ENCODE assay signal across 9 cellular contexts in the genomic region with DNA sequence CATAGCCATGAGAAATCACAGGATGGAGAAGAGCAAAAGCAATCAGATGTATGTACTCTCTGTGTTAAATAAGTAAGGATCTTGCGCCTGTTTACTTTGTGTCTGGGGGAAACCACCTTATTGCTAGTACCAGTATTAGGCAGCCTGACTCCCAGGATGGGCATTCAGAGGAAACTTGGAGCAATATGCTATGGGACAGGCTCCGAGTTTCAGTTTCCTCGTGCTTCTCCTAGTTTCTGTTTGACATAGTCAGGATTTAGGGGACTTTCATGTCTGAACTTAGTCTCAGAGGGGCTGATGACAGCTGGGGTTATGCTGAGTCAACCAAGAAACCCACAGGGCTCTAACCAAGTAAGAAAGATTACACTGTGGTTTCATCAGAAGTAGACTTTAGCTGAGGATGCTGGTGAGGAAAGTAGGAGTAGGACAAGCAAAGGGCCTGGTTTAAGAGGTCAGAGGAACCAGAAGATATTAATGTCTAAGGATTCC. TPM values are rescaled to one million over a fixed set of nuclear protein-coding genes. Genes with fewer than 3 reads are reported as not detected.
DNase-seq lines count a peak whose midpoint lies in the region; ATAC-seq and FAIRE-seq lines count a peak whose summit lies in the region.
"Had no signal": no experiment of that assay in that cellular context is flagged by ENCODE, and none has a peak within 500 bp of the region (broad histone marks: within the 10 kb centered on the region; RNA-seq: fewer than 3 reads in every experiment).

No MANE protein-coding gene starts in this region.

- peaks cover 4% of the 10 kb centered on the region; the same call in 1 of the 2 replicates for H3K4me1 ChIP-seq in SJCRH30
- H3K4me1 ChIP-seq in naive thymus-derived CD4-positive, alpha-beta T cell (ENCODE audit: control insufficient read depth in 2 of 2, insufficient read depth in 2 of 2, low read length in 2 of 2), result no peaks in the 10 kb centered on the region

- H3K4me1 Mint-ChIP-seq in activated CD4-positive, alpha-beta T cell treated with anti-CD3 and anti-CD28 coated beads, Interleukin-2, amount 10 ng/mL, durations not matched to agents 24 days and 14 days, result peaks cover 11% of the 10 kb centered on the region
- H3K4me1 Mint-ChIP-seq in naive thymus-derived CD4-positive, alpha-beta T cell, result peaks cover 0 to 18% (median 0%) of the 10 kb centered on the region in 7 donors

- CTCF ChIA-PET in naive thymus-derived CD4-positive, alpha-beta T cell (lab: Charles Lee), result no interaction called here

- no peak overlapping the region for H3K27ac ChIP-seq in SJCRH30
- H3K27ac ChIP-seq in naive thymus-derived CD4-positive, alpha-beta T cell (ENCODE audit: low read depth, low read length), result no peak overlapping the region
- H3K27ac ChIP-seq: C4-2B had no signal

- H3K36me3 Mint-ChIP-seq in activated CD4-positive, alpha-beta T cell treated with anti-CD3 and anti-CD28 coated beads, Interleukin-2, amount 10 ng/mL, durations not matched to agents 24 days and 14 days (ENCODE audit: low read depth), result no peaks in the 10 kb centered on the region
- H3K36me3 Mint-ChIP-seq in naive thymus-derived CD4-positive, alpha-beta T cell, result peaks cover 0 to 4% (median 0%) of the 10 kb centered on the region in 5 donors

- H3K4me3 ChIP-seq in SJCRH30, result no peak overlapping the region
- H3K4me3 ChIP-seq in naive thymus-derived CD4-positive, alpha-beta T cell (ENCODE audit: low read length), result no peak overlapping the region

- POLR2A ChIA-PET in naive thymus-derived CD4-positive, alpha-beta T cell (lab: Charles Lee), result no interaction called here

- no peak for FAIRE-seq in RCC 7860 (lab: Jason Lieb, UNC)

- intact Hi-C loops in activated CD4-positive, alpha-beta T cell treated with anti-CD3 and anti-CD28 coated beads, Interleukin-2, amount 10 ng/mL, durations not matched to agents 24 days and 14 days (cut with micrococcal nuclease), result loop anchor here (1.0 kb wide), 1 partner anchor 90 kb away; no protein-coding TSS in a partner anchor
- intact Hi-C loops in naive thymus-derived CD4-positive, alpha-beta T cell (cut with micrococcal nuclease), result no loop called here

- H3K27me3 Mint-ChIP-seq in activated CD4-positive, alpha-beta T cell treated with anti-CD3 and anti-CD28 coated beads, Interleukin-2, amount 10 ng/mL, durations not matched to agents 24 days and 14 days, result peaks cover 7% of the 10 kb centered on the region
- H3K27me3 Mint-ChIP-seq in naive thymus-derived CD4-positive, alpha-beta T cell, result peaks cover 0 to 7% (median 0%) of the 10 kb centered on the region in 5 donors

- H3K9me3 ChIP-seq in SJCRH30 (replicated peaks), result no peaks in the 10 kb centered on the region
- no peaks in the 10 kb centered on the region for H3K9me3 ChIP-seq in naive thymus-derived CD4-positive, alpha-beta T cell (ENCODE audit: control insufficient read depth in 2 of 3, low read length in 3 of 3)

- peak; percentile 83 for DNase-seq in activated CD4-positive, alpha-beta T cell treated with anti-CD3 and anti-CD28 coated beads, Interleukin-2, amount 10 ng/mL, durations not matched to agents 24 days and 14 days
- no peak for DNase-seq in activated CD4-positive, alpha-beta T cell treated with anti-CD3 and anti-CD28 coated beads, Interleukin-2, amount 50 U/mL, for 4 hours
- DNase-seq in SJCRH30 (peak; percentile 16 to 50), RCC 7860 (ENCODE audit: low spot score) (no peak), DMS 273 (lab: John Stamatoyannopoulos, UW; ENCODE audit: unreplicated experiment) (no peak)
- DNase-seq in naive thymus-derived CD4-positive, alpha-beta T cell, result peak in 1 of 9 donors; percentile 50

- peak overlapping the region; percentile 45 for H3K27ac Mint-ChIP-seq in activated CD4-positive, alpha-beta T cell treated with anti-CD3 and anti-CD28 coated beads, Interleukin-2, amount 10 ng/mL, durations not matched to agents 24 days and 14 days
- H3K27ac Mint-ChIP-seq in naive thymus-derived CD4-positive, alpha-beta T cell, result peak overlapping the region in 1 of 9 donors; percentile 40

- peak overlapping the region; percentile 11 for H3K4me3 Mint-ChIP-seq in activated CD4-positive, alpha-beta T cell treated with anti-CD3 and anti-CD28 coated beads, Interleukin-2, amount 10 ng/mL, durations not matched to agents 24 days and 14 days
- peak overlapping the region in 1 of 10 donors; percentile 39 for H3K4me3 Mint-ChIP-seq in naive thymus-derived CD4-positive, alpha-beta T cell

- ATAC-seq in HG02943 (IDR thresholded peaks at IDR 0.05; ENCODE audit: low read depth, unreplicated experiment) (peak; percentile 99), esophagus mucosa (no peak)
- ATAC-seq in naive thymus-derived CD4-positive, alpha-beta T cell, result peak; percentile 37

- H3K27me3 ChIP-seq in SJCRH30, result no peaks in the 10 kb centered on the region
- H3K27me3 ChIP-seq in naive thymus-derived CD4-positive, alpha-beta T cell (ENCODE audit: control insufficient read depth in 2 of 2, insufficient read depth in 2 of 2, low read length in 2 of 2), result no peaks in the 10 kb centered on the region

- peaks cover 5% of the 10 kb centered on the region for H3K9me3 Mint-ChIP-seq in activated CD4-positive, alpha-beta T cell treated with anti-CD3 and anti-CD28 coated beads, Interleukin-2, amount 10 ng/mL, durations not matched to agents 24 days and 14 days
- peaks cover 0 to 7% (median 0%) of the 10 kb centered on the region in 11 donors for H3K9me3 Mint-ChIP-seq in naive thymus-derived CD4-positive, alpha-beta T cell

- no peaks in the 10 kb centered on the region for H3K36me3 ChIP-seq in SJCRH30
- no peaks in the 10 kb centered on the region for H3K36me3 ChIP-seq in naive thymus-derived CD4-positive, alpha-beta T cell (ENCODE audit: control insufficient read depth in 2 of 3, insufficient read depth in 3 of 3, low read length in 3 of 3)

RNA-seq across cellular contexts. Expression of a gene that starts 13.5 kb away (rescaled TPM):
- 0.12 TPM in 1 of 2 replicates, not detected in the other for total RNA-seq in activated CD4-positive, alpha-beta T cell treated with anti-CD3 and anti-CD28 coated beads, Interleukin-2, amount 10 ng/mL, durations not matched to agents 24 days and 14 days
- total RNA-seq in SJCRH30 (2014; rRNA removed; shearing (Covaris generic)), result 1.5 and 2.0 TPM in 2 replicates
- total RNA-seq in naive thymus-derived CD4-positive, alpha-beta T cell, result under 1 TPM in 2 of 5 experiments, not detected in 3; 0.15 to 0.50 TPM
- not detected for polyA plus RNA-seq in naive thymus-derived CD4-positive, alpha-beta T cell
- 2.0 TPM for total RNA-seq in esophagus mucosa

Comparison
In these comparisons a context has a peak if more than half of its experiments do, and no peak if none do; other contexts are left out.
1. DNase-seq: peak in activated CD4-positive, alpha-beta T cell treated with anti-CD3 and anti-CD28 coated beads, Interleukin-2, amount 10 ng/mL, durations not matched to agents 24 days and 14 days (single experiment) and SJCRH30 (2 of 2); none in activated CD4-positive, alpha-beta T cell treated with anti-CD3 and anti-CD28 coated beads, Interleukin-2, amount 50 U/mL, for 4 hours (0 of 2), RCC 7860 (single experiment) and DMS 273 (single experiment).